1 cellular context compared by ENCODE assay signal in genomic region chr12:103801709-103802585, GRCh38.
TF ChIP-seq lines count a peak whose summit lies in the region.

No MANE protein-coding gene starts in this region.

TF ChIP-seq in H1, 55 proteins besides CTCF, POLR2A, EP300 and RAD21:
- TF ChIP-seq RFX5 (IDR thresholded peaks at IDR 0.05; ENCODE audit: borderline replicate concordance, low read depth, low read length) (no peak), BRCA1 (IDR thresholded peaks at IDR 0.05; ENCODE audit: low read depth, low read length) (no peak), EGR1 (IDR thresholded peaks at IDR 0.05; ENCODE audit: borderline replicate concordance, low read depth, low read length) (no peak), CHD7 (IDR thresholded peaks at IDR 0.05; ENCODE audit: insufficient replicate concordance, low read length) (no peak), CBX5 (IDR thresholded peaks at IDR 0.05; ENCODE audit: low read depth, low read length) (no peak), TAF7 (optimal IDR thresholded peaks at IDR 0.05; ENCODE audit: borderline replicate concordance, low read depth, low read length) (no peak)
